ENCODE assay signal across 17 cellular contexts in genomic region chr5:3590967-3591900, GRCh38. TPM values are rescaled to one million over a fixed set of nuclear protein-coding genes. Genes with fewer than 3 reads are reported as not detected.
A peak's percentile ranks its signal among the peaks of the same experiment; 100 is the strongest.
DNase-seq lines count a peak whose midpoint lies in the region; ATAC-seq and TF ChIP-seq lines count a peak whose summit lies in the region.
"Had no signal": no experiment of that assay in that cellular context is flagged by ENCODE, and none has a peak within 500 bp of the region (broad histone marks: within the 10 kb centered on the region; RNA-seq: fewer than 3 reads in every experiment).

No MANE protein-coding gene starts in this region.

- peaks cover 38% of the 10 kb centered on the region for H3K27me3 Mint-ChIP-seq in osteocyte (ENCODE audit: unreplicated experiment)

- peaks cover 3% of the 10 kb centered on the region for H3K36me3 Mint-ChIP-seq in osteocyte (ENCODE audit: unreplicated experiment)

- H3K4me3 ChIP-seq in NT2/D1 (ENCODE audit: insufficient read length, low read depth): peak overlapping the region; percentile 43
- H3K4me3 ChIP-seq: psoas muscle, uterus had no signal

- H3K9me3 ChIP-seq in ES-I3 (ENCODE audit: control insufficient read depth, insufficient read depth, low read length) (no peaks in the 10 kb centered on the region), NT2/D1 (ENCODE audit: insufficient read depth, low read length) (no peaks in the 10 kb centered on the region)
- H3K9me3 ChIP-seq: psoas muscle, uterus had no signal

- peaks cover 15% of the 10 kb centered on the region for H3K4me1 Mint-ChIP-seq in osteocyte (ENCODE audit: unreplicated experiment)

- no peak overlapping the region for H3K27ac ChIP-seq in foreskin keratinocyte
- H3K27ac ChIP-seq: BLaER1 treated with 17β-estradiol and CSF1 and Interleukin-3, amounts not matched to agents 10 nM and 100 nM; psoas muscle; uterus had no signal

- H3K4me3 Mint-ChIP-seq in osteocyte (ENCODE audit: unreplicated experiment): peak overlapping the region; percentile 33
- H3K4me3 Mint-ChIP-seq: activated naive CD4-positive, alpha-beta T cell treated with anti-CD3 and anti-CD28 coated beads for 36 hours had no signal

- H3K4me1 ChIP-seq in ES-I3 (ENCODE audit: insufficient read depth, low read length) (peaks cover 3% of the 10 kb centered on the region; the same call in 1 of the 2 replicates), NT2/D1 (ENCODE audit: insufficient read depth, insufficient read length) (peaks cover 5% of the 10 kb centered on the region), foreskin keratinocyte (no peaks in the 10 kb centered on the region)
- H3K4me1 ChIP-seq: psoas muscle had no signal

- TF ChIP-seq CTCF in foreskin keratinocyte (conservative IDR thresholded peaks at IDR 0.05) (peak; percentile 31), osteocyte (IDR thresholded peaks at IDR 0.05) (no peak)

- ATAC-seq in foreskin keratinocyte (peak; percentile 26), GM18867 (IDR thresholded peaks at IDR 0.05; ENCODE audit: unreplicated experiment) (no peak)
- ATAC-seq: psoas muscle had no signal

- DNase-seq in NT2/D1 (ENCODE audit: low read depth, low spot score): no peak
- DNase-seq in foreskin keratinocyte: no peak
- DNase-seq in osteocyte (ENCODE audit: extremely low spot score, unreplicated experiment): no peak
- DNase-seq in SHP77 treated with DMSO at 0.1 percent for 48 hours (lab: John Stamatoyannopoulos, UW): no peak
- no peak for DNase-seq in stimulated activated CD8-positive, alpha-beta memory T cell treated with anti-CD3 and anti-CD28 coated beads, Interleukin-4, amount 100 ng/mL, for 48 hours
- no peak for DNase-seq in HPDE6-E6E7 (ENCODE audit: extremely low spot score)
- DNase-seq: activated naive CD4-positive, alpha-beta T cell treated with anti-CD3 and anti-CD28 coated beads for 36 hours; cerebellar nuclear complex; NCI-H187 treated with DMSO at 0.1 percent for 48 hours; psoas muscle; SIG-M5; uterus had no signal

- H3K9me3 Mint-ChIP-seq in osteocyte (ENCODE audit: unreplicated experiment): no peaks in the 10 kb centered on the region
- H3K9me3 Mint-ChIP-seq: activated naive CD4-positive, alpha-beta T cell treated with anti-CD3 and anti-CD28 coated beads for 36 hours had no signal

- H3K9ac ChIP-seq in ES-I3 (ENCODE audit: low read depth, low read length): peak overlapping the region; percentile 32; the same call in 1 of the 2 replicates
- peak overlapping the region; percentile 76 for H3K9ac ChIP-seq in NT2/D1 (ENCODE audit: insufficient read length, low read depth)
- H3K9ac ChIP-seq: BLaER1 treated with 17β-estradiol and CSF1 and Interleukin-3, amounts not matched to agents 10 nM and 100 nM had no signal

- no peak overlapping the region for H3K27ac Mint-ChIP-seq in osteocyte (ENCODE audit: unreplicated experiment)
- H3K27ac Mint-ChIP-seq: activated naive CD4-positive, alpha-beta T cell treated with anti-CD3 and anti-CD28 coated beads for 36 hours had no signal

- H3K27me3 ChIP-seq in NT2/D1 (ENCODE audit: insufficient read depth, insufficient read length): peaks cover 83% of the 10 kb centered on the region
- H3K27me3 ChIP-seq in foreskin keratinocyte: peaks cover 57% of the 10 kb centered on the region

- no peaks in the 10 kb centered on the region for H3K36me3 ChIP-seq in ES-I3 (ENCODE audit: insufficient read depth, low read length)
- no peaks in the 10 kb centered on the region for H3K36me3 ChIP-seq in NT2/D1 (ENCODE audit: insufficient read depth, insufficient read length, low read length)
- H3K36me3 ChIP-seq: uterus had no signal

RNA-seq across cellular contexts. Expression of gene IRX1, which starts 4.4 kb away (rescaled TPM):
- total RNA-seq in foreskin keratinocyte (7.5 and 11.3 TPM in 2 replicates), osteocyte (11.8 and 12.0 TPM in 2 replicates)
- polyA plus RNA-seq in foreskin keratinocyte: 8.2 and 11.8 TPM in 2 replicates
- total RNA-seq: activated naive CD4-positive, alpha-beta T cell treated with anti-CD3 and anti-CD28 coated beads for 36 hours; LHCN-M2; mucosa of gallbladder; psoas muscle; uterus had no signal
- polyA plus RNA-seq: psoas muscle had no signal
